In genomic region chr2:111168528-111168929, GRCh38 we compare ENCODE assay signal across 9 cellular contexts. TPM values are rescaled to one million over a fixed set of nuclear protein-coding genes. Genes with fewer than 3 reads are reported as not detected.
A peak's percentile ranks its signal among the peaks of the same experiment; 100 is the strongest.
DNase-seq lines count a peak whose midpoint lies in the region; ATAC-seq, FAIRE-seq and TF ChIP-seq lines count a peak whose summit lies in the region.
"Had no signal": no experiment of that assay in that cellular context is flagged by ENCODE, and none has a peak within 500 bp of the region (broad histone marks: within the 10 kb centered on the region; RNA-seq: fewer than 3 reads in every experiment).

No MANE protein-coding gene starts in this region.

- POLR2A ChIA-PET in T-cell (lab: Charles Lee) = interaction anchor here in 1 of 2 donors (0.9 kb wide), 1 partner anchor 24 kb away, joined by 4 read pairs; no protein-coding TSS in a partner anchor

- peak; percentile 80 for ATAC-seq in HG02798 (IDR thresholded peaks at IDR 0.05; ENCODE audit: poor library complexity, unreplicated experiment)
- peak; percentile 50 to 88 (median 79) for ATAC-seq in T-cell (replicated peaks in 1 of 4)
- peak; percentile 87 to 97 for ATAC-seq in natural killer cell treated with Interleukin-12 subunit alpha and Interleukin-12 subunit beta and Interleukin-15 and Interleukin-18, amount 100 ng/mL, for 72 hours
- ATAC-seq in HG03457 (IDR thresholded peaks at IDR 0.05; ENCODE audit: unreplicated experiment) = no peak

- TF ChIP-seq POLR2A in GM12891 (IDR thresholded peaks at IDR 0.05; ENCODE audit: low read depth, low read length) = no peak

- peak overlapping the region in 1 of 2 donors; percentile 7 for H3K27ac Mint-ChIP-seq in T-cell
- H3K27ac Mint-ChIP-seq in natural killer cell treated with Interleukin-12 subunit alpha and Interleukin-12 subunit beta and Interleukin-15 and Interleukin-18, amount 100 ng/mL, for 72 hours = no peak overlapping the region

- CTCF ChIA-PET in T-cell (lab: Charles Lee) = no interaction called here

- DNase-seq in GM12891 (ENCODE audit: insufficient read length, low spot score) = peak; percentile 34
- DNase-seq in T-cell = peak in 15 of 34 experiments; percentile 5 to 35 (median 16)
- peak; percentile 37 for DNase-seq in astrocyte of the cerebellum (ENCODE audit: low read depth)
- peak; percentile 68 for DNase-seq in natural killer cell treated with Interleukin-12 subunit alpha and Interleukin-12 subunit beta and Interleukin-15 and Interleukin-18, amount 100 ng/mL, for 72 hours (ENCODE audit: low spot score)
- no peak for DNase-seq in NCI-H2029 treated with DMSO at 0.1 percent for 48 hours (lab: John Stamatoyannopoulos, UW)
- no peak for DNase-seq in posterior vena cava (ENCODE audit: low spot score)

- in situ Hi-C loops in astrocyte of the cerebellum (cut with HindIII; ENCODE audit: low sequenced_read_pairs) = no loop called here

- intact Hi-C loops in posterior vena cava (cut with DNase I) = no loop called here

- H3K27me3 Mint-ChIP-seq in T-cell = no peaks in the 10 kb centered on the region
- H3K27me3 Mint-ChIP-seq in natural killer cell treated with Interleukin-12 subunit alpha and Interleukin-12 subunit beta and Interleukin-15 and Interleukin-18, amount 100 ng/mL, for 72 hours = peaks cover 6 to 10% of the 10 kb centered on the region in 2 donors

- H3K36me3 Mint-ChIP-seq in T-cell = peaks cover 16% of the 10 kb centered on the region
- H3K36me3 Mint-ChIP-seq in natural killer cell treated with Interleukin-12 subunit alpha and Interleukin-12 subunit beta and Interleukin-15 and Interleukin-18, amount 100 ng/mL, for 72 hours = peaks cover 7% of the 10 kb centered on the region

- no peak overlapping the region for H3K4me3 ChIP-seq in astrocyte of the cerebellum (ENCODE audit: low read depth, low read length)
- H3K4me3 ChIP-seq: Peyer's patch had no signal

- FAIRE-seq in GM12891 (lab: Jason Lieb, UNC) = no peak

- H3K9me3 Mint-ChIP-seq in T-cell = no peaks in the 10 kb centered on the region
- no peaks in the 10 kb centered on the region for H3K9me3 Mint-ChIP-seq in natural killer cell treated with Interleukin-12 subunit alpha and Interleukin-12 subunit beta and Interleukin-15 and Interleukin-18, amount 100 ng/mL, for 72 hours

- no peak for TF ChIP-seq CTCF in astrocyte of the cerebellum (IDR thresholded peaks at IDR 0.05; ENCODE audit: low read depth, low read length, missing control alignments)

- peaks cover 5 to 21% (median 17%) of the 10 kb centered on the region in 3 donors for H3K4me1 Mint-ChIP-seq in T-cell
- H3K4me1 Mint-ChIP-seq in natural killer cell treated with Interleukin-12 subunit alpha and Interleukin-12 subunit beta and Interleukin-15 and Interleukin-18, amount 100 ng/mL, for 72 hours (ENCODE audit: low read depth in 2 of 2) = peaks cover 18 to 20% of the 10 kb centered on the region in 2 donors

- no peak overlapping the region for H3K4me3 Mint-ChIP-seq in T-cell
- H3K4me3 Mint-ChIP-seq in natural killer cell treated with Interleukin-12 subunit alpha and Interleukin-12 subunit beta and Interleukin-15 and Interleukin-18, amount 100 ng/mL, for 72 hours = no peak overlapping the region

TF ChIP-seq in GM12891, 5 proteins besides CTCF, POLR2A, EP300 and RAD21:
- TF ChIP-seq SPI1 (IDR thresholded peaks at IDR 0.05; ENCODE audit: low read depth, low read length) (peak; percentile 2; the same call in 1 of the 2 replicates), PAX5 (IDR thresholded peaks at IDR 0.05; ENCODE audit: insufficient read depth, low read length, severe bottlenecking) (no peak)

RNA-seq across cellular contexts. Expression of gene BCL2L11, which starts 47.8 kb away (rescaled TPM):
- 0.98 TPM for polyA plus RNA-seq in GM12891 (2012; ENCODE audit: low read depth, missing spikeins)
- total RNA-seq in T-cell (10 to 100 TPM; 24.1 to 47.0 (median 34.6) TPM), posterior vena cava (10 to 100 TPM in 1 of 2 donors, 1 to 10 TPM in 1; 4.1 to 10.4 TPM)
- 10 to 100 TPM; 19.2 to 26.6 TPM for total RNA-seq in natural killer cell treated with Interleukin-12 subunit alpha and Interleukin-12 subunit beta and Interleukin-15 and Interleukin-18, amount 100 ng/mL, for 72 hours

Comparison
In these comparisons a context has a peak if more than half of its experiments do, and no peak if none do; other contexts are left out.
1. DNase-seq: peak in GM12891 (single experiment), astrocyte of the cerebellum (single experiment) and natural killer cell treated with Interleukin-12 subunit alpha and Interleukin-12 subunit beta and Interleukin-15 and Interleukin-18, amount 100 ng/mL, for 72 hours (single experiment); none in NCI-H2029 treated with DMSO at 0.1 percent for 48 hours (single experiment) and posterior vena cava (single experiment).